Comparison of ENCODE assay signal across 20 cellular contexts in the genomic region with DNA sequence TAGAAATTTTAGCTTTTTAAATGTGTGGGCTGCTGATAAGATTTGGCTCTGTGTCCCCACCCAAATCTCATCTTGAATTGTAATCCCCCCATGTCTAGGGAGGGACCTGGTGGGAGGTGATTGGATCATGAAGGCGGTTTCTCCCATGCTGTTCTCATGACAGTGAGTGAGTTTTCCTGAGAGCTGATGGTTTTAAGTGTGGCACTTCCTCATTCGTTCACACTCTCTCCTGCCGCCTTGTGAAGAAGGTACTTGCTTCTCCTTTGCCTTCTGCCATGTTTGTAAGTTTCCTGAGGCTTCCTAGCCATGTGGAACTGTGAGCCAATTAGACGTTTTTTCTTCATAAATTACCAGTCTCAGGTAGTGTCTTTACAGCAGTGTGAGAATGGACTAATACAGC.
"Had no signal": no experiment of that assay in that cellular context is flagged by ENCODE, and none has a peak within 500 bp of the region (broad histone marks: within the 10 kb centered on the region; RNA-seq: fewer than 3 reads in every experiment).

No MANE protein-coding gene starts in this region.

- H3K27ac ChIP-seq: HL-60, RWPE1 had no signal

- H3K4me3 Mint-ChIP-seq: IgD-negative memory B cell, T-cell had no signal

- H3K4me1 Mint-ChIP-seq: T-cell had no signal

- H3K9me3 ChIP-seq: SK-N-SH had no signal

- H3K36me3 Mint-ChIP-seq: IgD-negative memory B cell, T-cell had no signal

- DNase-seq: KBM-7, NCI-H1048, NCI-H1105, NCI-H1417, NCI-H1436 treated with DMSO at 0.1 percent for 48 hours, NCI-H1694, NCI-H187 treated with DMSO at 0.1 percent for 48 hours, NCI-H2029 treated with DMSO at 0.1 percent for 48 hours, NCI-H2227 treated with DMSO at 0.1 percent for 48 hours, NCI-H524 treated with DMSO at 0.1 percent for 48 hours, NCI-H69, NCI-H774, PC-3, SHP77, SK-N-SH, SW 1271, T-cell had no signal

- H3K27ac Mint-ChIP-seq: IgD-negative memory B cell, T-cell had no signal

- H3K9me3 Mint-ChIP-seq: T-cell had no signal
